ENCODE assay signal across 12 cellular contexts in genomic region chr11:34346551-34346950, GRCh38. TPM values are rescaled to one million over a fixed set of nuclear protein-coding genes. Genes with fewer than 3 reads are reported as not detected.
DNase-seq lines count a peak whose midpoint lies in the region; ATAC-seq and TF ChIP-seq lines count a peak whose summit lies in the region.
"Had no signal": no experiment of that assay in that cellular context is flagged by ENCODE, and none has a peak within 500 bp of the region (broad histone marks: within the 10 kb centered on the region; RNA-seq: fewer than 3 reads in every experiment).

No MANE protein-coding gene starts in this region.

- H3K36me3 Mint-ChIP-seq in activated naive CD8-positive, alpha-beta T cell treated with anti-CD3 and anti-CD28 coated beads, Interleukin-2, amount 50 U/mL, for 24 hours (ENCODE audit: low read depth) = no peaks in the 10 kb centered on the region
- no peaks in the 10 kb centered on the region for H3K36me3 Mint-ChIP-seq in CD4-positive, alpha-beta memory T cell
- H3K36me3 Mint-ChIP-seq in natural killer cell = no peaks in the 10 kb centered on the region
- H3K36me3 Mint-ChIP-seq: stimulated activated effector memory CD8-positive, alpha-beta T cell treated with anti-CD3 and anti-CD28 coated beads, Interleukin-12 subunit alpha, Interleukin-12 subunit beta, amount 100 ng/mL, for 72 hours had no signal

- H4K91ac ChIP-seq in IMR-90 (ENCODE audit: insufficient read depth, low read depth, low read length) = 0 out of 2 replicates have a peak overlapping the region, but pooled peaks have one; percentile 16

- no peak overlapping the region for H4K8ac ChIP-seq in IMR-90 (ENCODE audit: low read depth in 2 of 2, low read length in 2 of 2)

- TF ChIP-seq CTCF in IMR-90 (conservative IDR thresholded peaks at IDR 0.05; ENCODE audit: low read depth, low read length) (no peak), cardiac fibroblast (IDR thresholded peaks at IDR 0.05; ENCODE audit: low read depth, low read length) (no peak), thoracic aorta (IDR thresholded peaks at IDR 0.05) (no peak), natural killer cell (IDR thresholded peaks at IDR 0.05) (no peak)

- H3K4me3 ChIP-seq in IMR-90 (ENCODE audit: insufficient read depth, low read depth, low read length) (no peak overlapping the region), cardiac fibroblast (replicated peaks in 1 of 2; ENCODE audit: low read depth in 2 of 2, low read length in 2 of 2) (no peak overlapping the region), thoracic aorta (peak overlapping the region; percentile 39)
- H3K4me3 ChIP-seq in CD4-positive, alpha-beta memory T cell (ENCODE audit: low read length in 2 of 2) = no peak overlapping the region
- H3K4me3 ChIP-seq: body of pancreas had no signal

- no peak overlapping the region for H2AFZ ChIP-seq in IMR-90 (replicated peaks; ENCODE audit: low read length, poor library complexity)

- H2BK120ac ChIP-seq in IMR-90 (ENCODE audit: low read depth, low read length) = 0 out of 2 replicates have a peak overlapping the region, but pooled peaks have one; percentile 58

- no peak overlapping the region for H3K27ac ChIP-seq in IMR-90 (ENCODE audit: insufficient read depth, low read length)
- peak overlapping the region; percentile 82 to 91 for H3K27ac ChIP-seq in thoracic aorta
- H3K27ac ChIP-seq in CD4-positive, alpha-beta memory T cell (ENCODE audit: low read depth, low read length) = no peak overlapping the region

- no peak overlapping the region for H2AK9ac ChIP-seq in IMR-90 (replicated peaks; ENCODE audit: low read depth, low read length, poor library complexity)

- peaks cover 27% of the 10 kb centered on the region for H3K4me1 ChIP-seq in IMR-90 (ENCODE audit: control insufficient read depth, insufficient read depth, low read length)
- H3K4me1 ChIP-seq in thoracic aorta (ENCODE audit: control insufficient read depth in 1 of 2, low read depth in 2 of 2) = peaks cover 38 to 88% of the 10 kb centered on the region in 2 donors
- no peaks in the 10 kb centered on the region for H3K4me1 ChIP-seq in CD4-positive, alpha-beta memory T cell (ENCODE audit: insufficient read depth, low read length)

- H3K79me1 ChIP-seq in IMR-90 (ENCODE audit: low read depth in 1 of 2, low read length in 2 of 2) = no peaks in the 10 kb centered on the region

- 0 out of 2 replicates have a peak overlapping the region, but pooled peaks have one; percentile 25 for H3K14ac ChIP-seq in IMR-90 (replicated peaks; ENCODE audit: low read depth, low read length)

- dilution Hi-C loops in IMR-90 (cut with HindIII; ENCODE audit: low sequenced_read_pairs, unreplicated experiment) = loop anchor here (25.0 kb wide), 1 partner anchor 159 kb away; no protein-coding TSS in a partner anchor

- H3K9me3 Mint-ChIP-seq in activated naive CD8-positive, alpha-beta T cell treated with anti-CD3 and anti-CD28 coated beads, Interleukin-2, amount 50 U/mL, for 24 hours = no peaks in the 10 kb centered on the region
- no peaks in the 10 kb centered on the region for H3K9me3 Mint-ChIP-seq in CD4-positive, alpha-beta memory T cell
- no peaks in the 10 kb centered on the region for H3K9me3 Mint-ChIP-seq in natural killer cell
- H3K9me3 Mint-ChIP-seq: stimulated activated effector memory CD8-positive, alpha-beta T cell treated with anti-CD3 and anti-CD28 coated beads, Interleukin-12 subunit alpha, Interleukin-12 subunit beta, amount 100 ng/mL, for 72 hours had no signal

- H3K36me3 ChIP-seq in IMR-90 (ENCODE audit: control insufficient read depth, insufficient read depth, low read length) (no peaks in the 10 kb centered on the region), thoracic aorta (no peaks in the 10 kb centered on the region)
- no peaks in the 10 kb centered on the region for H3K36me3 ChIP-seq in CD4-positive, alpha-beta memory T cell (ENCODE audit: insufficient read depth, low read length)

- H3K27ac Mint-ChIP-seq in activated naive CD8-positive, alpha-beta T cell treated with anti-CD3 and anti-CD28 coated beads, Interleukin-2, amount 50 U/mL, for 24 hours = no peak overlapping the region
- no peak overlapping the region for H3K27ac Mint-ChIP-seq in CD4-positive, alpha-beta memory T cell
- H3K27ac Mint-ChIP-seq in natural killer cell = no peak overlapping the region
- H3K27ac Mint-ChIP-seq: stimulated activated effector memory CD8-positive, alpha-beta T cell treated with anti-CD3 and anti-CD28 coated beads, Interleukin-12 subunit alpha, Interleukin-12 subunit beta, amount 100 ng/mL, for 72 hours had no signal

- no peak overlapping the region for H3K56ac ChIP-seq in IMR-90 (ENCODE audit: extremely low read depth, insufficient read depth, low read length)

- H3K27me3 Mint-ChIP-seq in activated naive CD8-positive, alpha-beta T cell treated with anti-CD3 and anti-CD28 coated beads, Interleukin-2, amount 50 U/mL, for 24 hours = peaks cover 6% of the 10 kb centered on the region
- peaks cover 1 to 9% of the 10 kb centered on the region in 2 donors for H3K27me3 Mint-ChIP-seq in CD4-positive, alpha-beta memory T cell
- H3K27me3 Mint-ChIP-seq in natural killer cell (ENCODE audit: low read depth in 2 of 2) = peaks cover 6% of the 10 kb centered on the region in 2 donors

- H2BK5ac ChIP-seq in IMR-90 (ENCODE audit: low read depth, low read length, poor library complexity, severe bottlenecking) = no peak overlapping the region

- no peak overlapping the region for H4K5ac ChIP-seq in IMR-90 (ENCODE audit: low read depth, low read length)

- H3K9me1 ChIP-seq in IMR-90 (ENCODE audit: insufficient read depth, low read length) = peaks cover 35% of the 10 kb centered on the region

- H3K18ac ChIP-seq in IMR-90 (ENCODE audit: low read depth, low read length) = no peak overlapping the region

- no peak overlapping the region for H3K23ac ChIP-seq in IMR-90 (ENCODE audit: low read depth, low read length)

- in situ Hi-C loops in IMR-90 (cut with MboI; ENCODE audit: low sequenced_read_pairs) = no loop called here

- no peak overlapping the region for H2BK15ac ChIP-seq in IMR-90 (ENCODE audit: low read depth, low read length)

- no peak overlapping the region for H3K4ac ChIP-seq in IMR-90 (ENCODE audit: low read depth, low read length)

- H3K27me3 ChIP-seq in IMR-90 (ENCODE audit: control insufficient read depth, insufficient read depth, low read length) (peaks cover 8% of the 10 kb centered on the region), thoracic aorta (replicated peaks; ENCODE audit: insufficient read depth) (no peaks in the 10 kb centered on the region)
- H3K27me3 ChIP-seq in CD4-positive, alpha-beta memory T cell (ENCODE audit: insufficient read depth, low read length) = no peaks in the 10 kb centered on the region
- H3K27me3 ChIP-seq: body of pancreas had no signal

- peaks cover 10% of the 10 kb centered on the region; the same call in 1 of the 2 replicates for H4K20me1 ChIP-seq in IMR-90 (ENCODE audit: insufficient read depth, low read length)

- H3K4me2 ChIP-seq in IMR-90 (ENCODE audit: low read depth, low read length) = no peak overlapping the region

- BruUV-seq in IMR-90 (replicated peaks; lab: Mats Ljungman, UMichigan) = no TSS peak

- H2BK20ac ChIP-seq in IMR-90 (ENCODE audit: low read depth, low read length) = no peak overlapping the region

- H2AK5ac ChIP-seq in IMR-90 (ENCODE audit: low read depth, low read length) = no peak overlapping the region

- H3K4me1 Mint-ChIP-seq in activated naive CD8-positive, alpha-beta T cell treated with anti-CD3 and anti-CD28 coated beads, Interleukin-2, amount 50 U/mL, for 24 hours = peaks cover 2% of the 10 kb centered on the region
- H3K4me1 Mint-ChIP-seq in CD4-positive, alpha-beta memory T cell = no peaks in the 10 kb centered on the region
- peaks cover 9 to 11% of the 10 kb centered on the region in 2 donors for H3K4me1 Mint-ChIP-seq in natural killer cell

- DNase-seq in IMR-90 = no peak
- DNase-seq in cardiac fibroblast (ENCODE audit: low read depth in 2 of 2) = peak; percentile 53 to 58
- DNase-seq in left lobe of liver (ENCODE audit: low spot score) = no peak
- DNase-seq in thoracic aorta (ENCODE audit: low spot score) = no peak
- DNase-seq in activated naive CD8-positive, alpha-beta T cell treated with anti-CD3 and anti-CD28 coated beads, Interleukin-2, amount 50 U/mL, for 24 hours = no peak
- DNase-seq in NCI-H1417 treated with DMSO at 0.1 percent for 48 hours (lab: John Stamatoyannopoulos, UW) = no peak
- no peak for DNase-seq in CD4-positive, alpha-beta memory T cell
- no peak for DNase-seq in natural killer cell
- DNase-seq: body of pancreas; NCI-H1105; NK-92 treated with Interleukin-12 subunit alpha and Interleukin-12 subunit beta, amount 100 ng/mL, for 24 hours had no signal

- WGBS in IMR-90 (ENCODE audit: extremely low coverage in 2 of 2, insufficient read length in 1 of 2), 2 experiments = no CpG with 5 or more reads among the region's 6 CpGs

- H3K4me3 Mint-ChIP-seq in activated naive CD8-positive, alpha-beta T cell treated with anti-CD3 and anti-CD28 coated beads, Interleukin-2, amount 50 U/mL, for 24 hours = no peak overlapping the region
- H3K4me3 Mint-ChIP-seq in CD4-positive, alpha-beta memory T cell = no peak overlapping the region
- no peak overlapping the region for H3K4me3 Mint-ChIP-seq in natural killer cell
- H3K4me3 Mint-ChIP-seq: stimulated activated effector memory CD8-positive, alpha-beta T cell treated with anti-CD3 and anti-CD28 coated beads, Interleukin-12 subunit alpha, Interleukin-12 subunit beta, amount 100 ng/mL, for 72 hours had no signal

- no peak for TF ChIP-seq POLR2A in IMR-90 (IDR thresholded peaks at IDR 0.05; ENCODE audit: low read depth, low read length)

- intact Hi-C loops in IMR-90 (cut with micrococcal nuclease) (no loop called here), natural killer cell (cut with micrococcal nuclease) (no loop called here)
- intact Hi-C loops in CD4-positive, alpha-beta memory T cell (cut with micrococcal nuclease) = no loop called here

- no peak for TF ChIP-seq RAD21 in IMR-90 (IDR thresholded peaks at IDR 0.05; ENCODE audit: low read length)

- no peaks in the 10 kb centered on the region for H3K9me3 ChIP-seq in IMR-90 (ENCODE audit: control insufficient read depth, insufficient read depth, low read length)
- no peaks in the 10 kb centered on the region for H3K9me3 ChIP-seq in thoracic aorta
- H3K9me3 ChIP-seq in CD4-positive, alpha-beta memory T cell (ENCODE audit: control insufficient read depth in 1 of 2, low read length in 2 of 2) = no peaks in the 10 kb centered on the region
- H3K9me3 ChIP-seq: body of pancreas had no signal

- H3K9ac ChIP-seq in IMR-90 (ENCODE audit: low read depth, low read length) = no peak overlapping the region

- no peak for ATAC-seq in IMR-90 (ENCODE audit: low read depth)
- peak; percentile 38 for ATAC-seq in left lobe of liver
- ATAC-seq in thoracic aorta (ENCODE audit: insufficient number of reproducible peaks, low FRiP score, low read depth) = peak; percentile 68
- ATAC-seq in activated naive CD8-positive, alpha-beta T cell treated with anti-CD3 and anti-CD28 coated beads, Interleukin-2, amount 50 U/mL, for 24 hours = no peak
- ATAC-seq in natural killer cell = no peak
- ATAC-seq: body of pancreas; stimulated activated effector memory CD8-positive, alpha-beta T cell treated with anti-CD3 and anti-CD28 coated beads, Interleukin-12 subunit alpha, Interleukin-12 subunit beta, amount 100 ng/mL, for 72 hours had no signal

- POLR2A ChIA-PET in IMR-90 (lab: Charles Lee; ENCODE audit: unreplicated experiment) = no interaction called here
- POLR2A ChIA-PET in CD4-positive, alpha-beta memory T cell (lab: Charles Lee; ENCODE audit: partially characterized antibody) = no interaction called here

- CTCF ChIA-PET in IMR-90 (lab: Yijun Ruan, JAX) = interaction anchor here (2.5 kb wide), 1 partner anchor 172 kb away, joined by 14 read pairs; no protein-coding TSS in a partner anchor
- CTCF ChIA-PET in CD4-positive, alpha-beta memory T cell (lab: Charles Lee; ENCODE audit: partially characterized antibody) = interaction anchor here (1.0 to 3.3 kb wide), 6 partner anchors 11 to 537 kb away, joined by 3 to 14 read pairs (median 4); partner anchors contain the start of gene ABTB2

RNA-seq across cellular contexts. Expression of gene ABTB2, which starts 11.3 kb away (rescaled TPM):
- total RNA-seq in IMR-90 (2012; rRNA removed) (0.18 and 0.28 TPM in 2 replicates), left lobe of liver (11.4 TPM), thoracic aorta (10 to 100 TPM; 12.3 to 31.0 TPM), natural killer cell (1 to 10 TPM in 2 of 3 donors, under 1 TPM in 1; 0.65 to 1.7 (median 1.1) TPM)
- 2.0 and 2.2 TPM in 2 replicates for polyA plus RNA-seq in IMR-90 (2012; rRNA removed)
- 1.2 and 1.9 TPM in 2 replicates for polyA plus RNA-seq in IMR-90 (2012; cell fraction: cytosol; rRNA removed)
- polyA plus RNA-seq in IMR-90 (2012; cell fraction: nucleus; rRNA removed; ENCODE audit: low replicate concordance) = 2.8 and 5.6 TPM in 2 replicates
- under 1 TPM; 0.35 to 0.39 TPM for total RNA-seq in CD4-positive, alpha-beta memory T cell
- not detected for polyA plus RNA-seq in CD4-positive, alpha-beta memory T cell

Comparison
In these comparisons a context has a peak if more than half of its experiments do, and no peak if none do; other contexts are left out.
1. ATAC-seq: peak in left lobe of liver (single experiment) and thoracic aorta (single experiment); none in IMR-90 (single experiment), activated naive CD8-positive, alpha-beta T cell treated with anti-CD3 and anti-CD28 coated beads, Interleukin-2, amount 50 U/mL, for 24 hours (single experiment) and natural killer cell (0 of 3).
2. DNase-seq: peak in cardiac fibroblast (2 of 2); none in IMR-90 (single experiment), left lobe of liver (single experiment), thoracic aorta (single experiment), activated naive CD8-positive, alpha-beta T cell treated with anti-CD3 and anti-CD28 coated beads, Interleukin-2, amount 50 U/mL, for 24 hours (single experiment), NCI-H1417 treated with DMSO at 0.1 percent for 48 hours (single experiment), CD4-positive, alpha-beta memory T cell (0 of 5) and natural killer cell (single experiment).
3. H3K27ac ChIP-seq: peak in thoracic aorta (2 of 2); none in IMR-90 (single experiment) and CD4-positive, alpha-beta memory T cell (single experiment).